Comparison of ENCODE assay signal across 27 cellular contexts in the genomic region with DNA sequence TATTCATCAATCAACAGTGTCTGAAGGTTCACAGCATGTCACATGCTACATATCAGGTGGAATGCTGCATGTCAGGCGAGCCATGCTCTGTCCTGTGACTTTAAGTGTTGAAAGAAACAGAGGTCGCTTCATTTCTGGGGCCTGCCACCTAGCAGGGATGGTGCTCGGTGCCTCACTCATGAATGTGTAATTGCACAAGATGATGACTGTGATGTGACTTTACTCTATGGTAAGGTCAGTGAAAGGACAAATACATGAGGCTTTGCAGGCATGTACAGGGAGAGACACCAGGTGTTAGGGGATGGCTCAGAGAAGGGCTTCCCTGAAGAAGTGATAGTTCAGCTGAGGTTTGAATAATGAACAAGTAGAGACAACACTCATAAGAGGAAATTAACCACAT.
A peak's percentile ranks its signal among the peaks of the same experiment; 100 is the strongest.
DNase-seq lines count a peak whose midpoint lies in the region; ATAC-seq, FAIRE-seq and TF ChIP-seq lines count a peak whose summit lies in the region.
"Had no signal": no experiment of that assay in that cellular context is flagged by ENCODE, and none has a peak within 500 bp of the region (broad histone marks: within the 10 kb centered on the region; RNA-seq: fewer than 3 reads in every experiment).

No MANE protein-coding gene starts in this region.

- H3K36me3 ChIP-seq in RWPE2 (ENCODE audit: low read depth): no peaks in the 10 kb centered on the region
- H3K36me3 ChIP-seq: HAP-1 had no signal

- no peak overlapping the region for H3K4me3 ChIP-seq in RWPE2 (ENCODE audit: severe bottlenecking)
- H3K4me3 ChIP-seq: HAP-1, sigmoid colon, stomach, tibial artery had no signal

- H3K27ac ChIP-seq in RWPE2 (ENCODE audit: poor library complexity, severe bottlenecking) (no peak overlapping the region), foreskin keratinocyte (no peak overlapping the region)
- H3K27ac ChIP-seq: C4-2B, sigmoid colon, stomach, tibial artery had no signal

- intact Hi-C loops in CD14-positive monocyte (cut with micrococcal nuclease): no loop called here

- H3K4me1 ChIP-seq in RWPE2 (ENCODE audit: insufficient read depth, poor library complexity, severe bottlenecking) (no peaks in the 10 kb centered on the region), foreskin keratinocyte (no peaks in the 10 kb centered on the region)
- H3K4me1 ChIP-seq: sigmoid colon, stomach had no signal

- TF ChIP-seq CTCF in CD14-positive monocyte (IDR thresholded peaks at IDR 0.05) (no peak), RWPE2 (IDR thresholded peaks at IDR 0.05; ENCODE audit: poor library complexity, severe bottlenecking) (no peak), foreskin keratinocyte (conservative IDR thresholded peaks at IDR 0.05) (no peak)

- no peak overlapping the region for H3K4me3 Mint-ChIP-seq in CD14-positive monocyte
- H3K4me3 Mint-ChIP-seq: activated B cell treated with CpG ODN at 0.5 μM for 24 hours; activated naive CD8-positive, alpha-beta T cell treated with anti-CD3 and anti-CD28 coated beads for 36 hours; natural killer cell treated with Interleukin-12 subunit alpha and Interleukin-12 subunit beta and Interleukin-15 and Interleukin-18, amount 100 ng/mL, for 72 hours had no signal

- H3K27me3 Mint-ChIP-seq in CD14-positive monocyte (ENCODE audit: low read depth in 3 of 3): no peaks in the 10 kb centered on the region
- H3K27me3 Mint-ChIP-seq: activated B cell treated with CpG ODN at 0.5 μM for 24 hours; activated naive CD8-positive, alpha-beta T cell treated with anti-CD3 and anti-CD28 coated beads for 36 hours; natural killer cell treated with Interleukin-12 subunit alpha and Interleukin-12 subunit beta and Interleukin-15 and Interleukin-18, amount 100 ng/mL, for 72 hours had no signal

- ATAC-seq in RWPE2 (ENCODE audit: low read depth) (peak; percentile 23; the same call in 1 of the 3 replicates), foreskin keratinocyte (peak; percentile 56), GM21515 (IDR thresholded peaks at IDR 0.05; ENCODE audit: unreplicated experiment) (no peak), HG02884 (IDR thresholded peaks at IDR 0.05; ENCODE audit: unreplicated experiment) (no peak), HG03432 (IDR thresholded peaks at IDR 0.05; ENCODE audit: unreplicated experiment) (no peak)
- ATAC-seq: natural killer cell treated with Interleukin-12 subunit alpha and Interleukin-12 subunit beta and Interleukin-15 and Interleukin-18, amount 100 ng/mL, for 72 hours had no signal

- H3K36me3 Mint-ChIP-seq in CD14-positive monocyte: peaks cover 36 to 45% of the 10 kb centered on the region in 2 donors
- H3K36me3 Mint-ChIP-seq: activated naive CD8-positive, alpha-beta T cell treated with anti-CD3 and anti-CD28 coated beads for 36 hours; natural killer cell treated with Interleukin-12 subunit alpha and Interleukin-12 subunit beta and Interleukin-15 and Interleukin-18, amount 100 ng/mL, for 72 hours had no signal

- no peak for FAIRE-seq in urothelium cell line (lab: Jason Lieb, UNC)
- FAIRE-seq: astrocyte had no signal

- H3K9me3 Mint-ChIP-seq in CD14-positive monocyte: peaks cover 0 to 5% (median under 1%) of the 10 kb centered on the region in 7 donors
- H3K9me3 Mint-ChIP-seq: activated B cell treated with CpG ODN at 0.5 μM for 24 hours; activated naive CD8-positive, alpha-beta T cell treated with anti-CD3 and anti-CD28 coated beads for 36 hours; activated T-helper 2 cell treated with anti-CD3 and anti-CD28 coated beads, Interferon-gamma antibody, Interleukin-2, Interleukin-4, amounts not matched to agents 10 μg/mL and 5 μg/mL and 100 μg/mL, durations not matched to agents 14 hours and 24 hours and 36 hours; natural killer cell treated with Interleukin-12 subunit alpha and Interleukin-12 subunit beta and Interleukin-15 and Interleukin-18, amount 100 ng/mL, for 72 hours had no signal

- H3K27me3 ChIP-seq in RWPE2 (ENCODE audit: insufficient read depth, poor library complexity, severe bottlenecking) (no peaks in the 10 kb centered on the region), foreskin keratinocyte (no peaks in the 10 kb centered on the region)
- H3K27me3 ChIP-seq: sigmoid colon, stomach, tibial artery had no signal

- DNase-seq in CD14-positive monocyte (ENCODE audit: low spot score): peak; percentile 51
- DNase-seq in HT1080 (ENCODE audit: low read depth): peak; percentile 13
- DNase-seq in RWPE2 (ENCODE audit: low spot score): no peak
- peak in 1 of 2 donors; percentile 6 for DNase-seq in foreskin keratinocyte
- no peak for DNase-seq in urothelium cell line (ENCODE audit: low spot score)
- DNase-seq: activated B cell treated with CpG ODN at 0.5 μM for 24 hours; activated CD4-positive, alpha-beta T cell treated with anti-CD3 and anti-CD28 coated beads, Interleukin-2, amount 50 U/mL, for 48 hours; activated CD8-positive, alpha-beta memory T cell treated with anti-CD3 and anti-CD28 coated beads, Interleukin-2, amount 50 U/mL, for 48 hours; activated naive CD8-positive, alpha-beta T cell treated with anti-CD3 and anti-CD28 coated beads for 36 hours; Calu3; cerebellar nuclear complex; midbrain; NCI-H1436 treated with DMSO at 0.1 percent for 48 hours; NK-92 treated with Interleukin-12 subunit alpha and Interleukin-12 subunit beta, amount 100 ng/mL, for 24 hours; RPMI8226; sigmoid colon; stomach; T-helper 9 cell; tibial artery had no signal

- no peaks in the 10 kb centered on the region for H3K9me3 ChIP-seq in RWPE2 (ENCODE audit: severe bottlenecking)
- H3K9me3 ChIP-seq: HAP-1, sigmoid colon, stomach, tibial artery had no signal

- peak overlapping the region in 6 of 7 donors; percentile 29 to 80 (median 74) for H3K27ac Mint-ChIP-seq in CD14-positive monocyte
- H3K27ac Mint-ChIP-seq: activated B cell treated with CpG ODN at 0.5 μM for 24 hours; activated naive CD8-positive, alpha-beta T cell treated with anti-CD3 and anti-CD28 coated beads for 36 hours; activated T-helper 2 cell treated with anti-CD3 and anti-CD28 coated beads, Interferon-gamma antibody, Interleukin-2, Interleukin-4, amounts not matched to agents 10 μg/mL and 5 μg/mL and 100 μg/mL, durations not matched to agents 14 hours and 24 hours and 36 hours; natural killer cell treated with Interleukin-12 subunit alpha and Interleukin-12 subunit beta and Interleukin-15 and Interleukin-18, amount 100 ng/mL, for 72 hours had no signal

- peaks cover 6% of the 10 kb centered on the region for H3K4me1 Mint-ChIP-seq in CD14-positive monocyte
- H3K4me1 Mint-ChIP-seq: activated B cell treated with CpG ODN at 0.5 μM for 24 hours; activated naive CD8-positive, alpha-beta T cell treated with anti-CD3 and anti-CD28 coated beads for 36 hours had no signal

Comparison
In these comparisons a context has a peak if more than half of its experiments do, and no peak if none do; other contexts are left out.
1. DNase-seq: peak in CD14-positive monocyte (single experiment) and HT1080 (single experiment); none in RWPE2 (single experiment) and urothelium cell line (single experiment).
2. ATAC-seq: peak in RWPE2 (single experiment) and foreskin keratinocyte (single experiment); none in GM21515 (single experiment), HG02884 (single experiment) and HG03432 (single experiment).